Comparison of ENCODE assay signal across 1 cellular context in the genomic region with DNA sequence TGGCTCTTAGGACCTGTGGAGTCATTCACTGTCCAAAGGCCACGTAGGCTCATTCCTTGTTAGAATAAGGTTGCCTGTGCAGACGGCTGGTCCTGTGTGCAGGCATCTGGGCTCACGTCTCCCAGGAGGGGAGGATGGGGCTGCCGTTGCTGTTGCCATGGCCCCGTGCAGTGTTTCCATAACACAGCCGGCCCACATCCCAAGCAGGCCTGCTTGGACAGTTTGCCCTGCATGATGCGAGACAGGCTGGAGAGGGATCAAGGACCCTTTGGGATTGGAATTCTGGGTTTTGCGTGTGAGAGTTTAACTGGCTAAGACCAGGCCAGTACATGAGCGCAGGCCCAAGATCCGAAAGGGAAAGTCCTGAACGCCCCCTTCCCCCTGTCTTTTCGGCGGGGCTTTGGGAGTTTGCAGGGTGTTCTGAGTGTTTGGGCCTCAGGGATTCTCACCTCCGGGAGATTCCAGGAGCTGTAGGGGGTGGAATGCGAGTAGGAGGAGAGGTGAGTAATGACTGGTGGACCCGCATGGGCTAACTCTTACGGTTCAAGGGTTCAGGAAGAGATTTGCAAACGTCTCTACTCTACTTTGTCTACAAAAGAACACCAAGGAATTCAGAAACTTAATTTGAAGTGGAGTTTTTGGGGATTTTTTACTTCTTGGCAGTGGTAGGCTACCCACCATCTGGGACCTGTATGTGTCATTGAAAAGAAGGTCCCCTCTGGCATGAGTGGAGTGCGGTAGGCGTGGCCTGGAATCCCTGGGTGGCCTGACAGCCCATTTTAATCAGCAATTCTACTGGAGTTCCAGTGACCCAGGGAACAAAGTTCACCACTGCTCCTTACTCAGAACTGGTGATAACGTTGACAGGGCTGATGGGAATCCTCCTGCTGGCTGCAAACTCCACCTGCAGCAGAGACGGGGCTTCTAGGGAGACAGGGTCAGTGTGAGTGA.
A peak's percentile ranks its signal among the peaks of the same experiment; 100 is the strongest.
TF ChIP-seq lines count a peak whose summit lies in the region.

No MANE protein-coding gene starts in this region.

TF ChIP-seq in HepG2, 621 proteins besides CTCF, POLR2A, EP300 and RAD21 (continued from another document and continues in another):
- TF ChIP-seq, protein P1, sequence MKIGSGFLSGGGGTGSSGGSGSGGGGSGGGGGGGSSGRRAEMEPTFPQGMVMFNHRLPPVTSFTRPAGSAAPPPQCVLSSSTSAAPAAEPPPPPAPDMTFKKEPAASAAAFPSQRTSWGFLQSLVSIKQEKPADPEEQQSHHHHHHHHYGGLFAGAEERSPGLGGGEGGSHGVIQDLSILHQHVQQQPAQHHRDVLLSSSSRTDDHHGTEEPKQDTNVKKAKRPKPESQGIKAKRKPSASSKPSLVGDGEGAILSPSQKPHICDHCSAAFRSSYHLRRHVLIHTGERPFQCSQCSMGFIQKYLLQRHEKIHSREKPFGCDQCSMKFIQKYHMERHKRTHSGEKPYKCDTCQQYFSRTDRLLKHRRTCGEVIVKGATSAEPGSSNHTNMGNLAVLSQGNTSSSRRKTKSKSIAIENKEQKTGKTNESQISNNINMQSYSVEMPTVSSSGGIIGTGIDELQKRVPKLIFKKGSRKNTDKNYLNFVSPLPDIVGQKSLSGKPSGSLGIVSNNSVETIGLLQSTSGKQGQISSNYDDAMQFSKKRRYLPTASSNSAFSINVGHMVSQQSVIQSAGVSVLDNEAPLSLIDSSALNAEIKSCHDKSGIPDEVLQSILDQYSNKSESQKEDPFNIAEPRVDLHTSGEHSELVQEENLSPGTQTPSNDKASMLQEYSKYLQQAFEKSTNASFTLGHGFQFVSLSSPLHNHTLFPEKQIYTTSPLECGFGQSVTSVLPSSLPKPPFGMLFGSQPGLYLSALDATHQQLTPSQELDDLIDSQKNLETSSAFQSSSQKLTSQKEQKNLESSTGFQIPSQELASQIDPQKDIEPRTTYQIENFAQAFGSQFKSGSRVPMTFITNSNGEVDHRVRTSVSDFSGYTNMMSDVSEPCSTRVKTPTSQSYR (CRISPR knock-in tag; IDR thresholded peaks at IDR 0.05; ENCODE audit: borderline replicate concordance): no peak; the same call in 1 of the 2 replicates
- peak; percentile 46; the same call in 1 of the 2 replicates for TF ChIP-seq ZSCAN25 (CRISPR knock-in tag; IDR thresholded peaks at IDR 0.05)
- TF ChIP-seq, protein P2, sequence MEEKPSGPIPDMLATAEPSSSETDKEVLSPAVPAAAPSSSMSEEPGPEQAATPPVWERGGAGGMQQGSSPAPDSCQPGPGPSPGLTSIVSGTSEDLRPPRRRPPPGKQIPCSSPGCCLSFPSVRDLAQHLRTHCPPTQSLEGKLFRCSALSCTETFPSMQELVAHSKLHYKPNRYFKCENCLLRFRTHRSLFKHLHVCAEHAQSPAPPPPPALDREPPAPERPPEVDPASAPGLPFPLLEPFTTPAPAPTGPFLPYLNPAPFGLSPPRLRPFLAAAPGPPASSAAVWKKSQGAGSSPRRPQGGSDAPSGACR (CRISPR knock-in tag; IDR thresholded peaks at IDR 0.05): 0 out of 2 replicates have a peak, but pooled peaks have one; percentile 42
- TF ChIP-seq SOX6 (IDR thresholded peaks at IDR 0.05): no peak
- TF ChIP-seq SOX6 (CRISPR knock-in tag; IDR thresholded peaks at IDR 0.05): peak; percentile 58
- TF ChIP-seq, protein P3, sequence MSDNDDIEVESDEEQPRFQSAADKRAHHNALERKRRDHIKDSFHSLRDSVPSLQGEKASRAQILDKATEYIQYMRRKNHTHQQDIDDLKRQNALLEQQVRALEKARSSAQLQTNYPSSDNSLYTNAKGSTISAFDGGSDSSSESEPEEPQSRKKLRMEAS (IDR thresholded peaks at IDR 0.05): peak; percentile 19; the same call in 1 of the 2 replicates
- TF ChIP-seq NR2F2 (IDR thresholded peaks at IDR 0.05; ENCODE audit: borderline replicate concordance, low read depth): no peak; the same call in 1 of the 2 replicates
- TF ChIP-seq, protein P4, sequence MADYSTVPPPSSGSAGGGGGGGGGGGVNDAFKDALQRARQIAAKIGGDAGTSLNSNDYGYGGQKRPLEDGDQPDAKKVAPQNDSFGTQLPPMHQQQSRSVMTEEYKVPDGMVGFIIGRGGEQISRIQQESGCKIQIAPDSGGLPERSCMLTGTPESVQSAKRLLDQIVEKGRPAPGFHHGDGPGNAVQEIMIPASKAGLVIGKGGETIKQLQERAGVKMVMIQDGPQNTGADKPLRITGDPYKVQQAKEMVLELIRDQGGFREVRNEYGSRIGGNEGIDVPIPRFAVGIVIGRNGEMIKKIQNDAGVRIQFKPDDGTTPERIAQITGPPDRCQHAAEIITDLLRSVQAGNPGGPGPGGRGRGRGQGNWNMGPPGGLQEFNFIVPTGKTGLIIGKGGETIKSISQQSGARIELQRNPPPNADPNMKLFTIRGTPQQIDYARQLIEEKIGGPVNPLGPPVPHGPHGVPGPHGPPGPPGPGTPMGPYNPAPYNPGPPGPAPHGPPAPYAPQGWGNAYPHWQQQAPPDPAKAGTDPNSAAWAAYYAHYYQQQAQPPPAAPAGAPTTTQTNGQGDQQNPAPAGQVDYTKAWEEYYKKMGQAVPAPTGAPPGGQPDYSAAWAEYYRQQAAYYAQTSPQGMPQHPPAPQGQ (CRISPR knock-in tag; IDR thresholded peaks at IDR 0.05; ENCODE audit: borderline replicate concordance): no peak
- TF ChIP-seq ZNF430 (CRISPR knock-in tag; IDR thresholded peaks at IDR 0.05): no peak
- no peak for TF ChIP-seq SMAD9 (CRISPR knock-in tag; IDR thresholded peaks at IDR 0.05)
- TF ChIP-seq PRPF4 (IDR thresholded peaks at IDR 0.05; ENCODE audit: low read depth, low read length, poor library complexity, severe bottlenecking): no peak
- no peak for TF ChIP-seq ZFP36L2 (CRISPR knock-in tag; IDR thresholded peaks at IDR 0.05)
- peak; percentile 26; the same call in 1 of the 2 replicates for TF ChIP-seq ZNF350 (CRISPR knock-in tag; IDR thresholded peaks at IDR 0.05; ENCODE audit: borderline replicate concordance, low read depth)
- TF ChIP-seq NKX3-1 (CRISPR knock-in tag; IDR thresholded peaks at IDR 0.05): no peak
- TF ChIP-seq, protein P5, sequence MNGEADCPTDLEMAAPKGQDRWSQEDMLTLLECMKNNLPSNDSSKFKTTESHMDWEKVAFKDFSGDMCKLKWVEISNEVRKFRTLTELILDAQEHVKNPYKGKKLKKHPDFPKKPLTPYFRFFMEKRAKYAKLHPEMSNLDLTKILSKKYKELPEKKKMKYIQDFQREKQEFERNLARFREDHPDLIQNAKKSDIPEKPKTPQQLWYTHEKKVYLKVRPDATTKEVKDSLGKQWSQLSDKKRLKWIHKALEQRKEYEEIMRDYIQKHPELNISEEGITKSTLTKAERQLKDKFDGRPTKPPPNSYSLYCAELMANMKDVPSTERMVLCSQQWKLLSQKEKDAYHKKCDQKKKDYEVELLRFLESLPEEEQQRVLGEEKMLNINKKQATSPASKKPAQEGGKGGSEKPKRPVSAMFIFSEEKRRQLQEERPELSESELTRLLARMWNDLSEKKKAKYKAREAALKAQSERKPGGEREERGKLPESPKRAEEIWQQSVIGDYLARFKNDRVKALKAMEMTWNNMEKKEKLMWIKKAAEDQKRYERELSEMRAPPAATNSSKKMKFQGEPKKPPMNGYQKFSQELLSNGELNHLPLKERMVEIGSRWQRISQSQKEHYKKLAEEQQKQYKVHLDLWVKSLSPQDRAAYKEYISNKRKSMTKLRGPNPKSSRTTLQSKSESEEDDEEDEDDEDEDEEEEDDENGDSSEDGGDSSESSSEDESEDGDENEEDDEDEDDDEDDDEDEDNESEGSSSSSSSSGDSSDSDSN (CRISPR knock-in tag; IDR thresholded peaks at IDR 0.05): peak; percentile 15; the same call in 1 of the 2 replicates
- TF ChIP-seq SUZ12 (IDR thresholded peaks at IDR 0.05; ENCODE audit: low read depth, low read length): no peak
- no peak for TF ChIP-seq ZNF12 (CRISPR knock-in tag; IDR thresholded peaks at IDR 0.05)
- TF ChIP-seq, protein P6, sequence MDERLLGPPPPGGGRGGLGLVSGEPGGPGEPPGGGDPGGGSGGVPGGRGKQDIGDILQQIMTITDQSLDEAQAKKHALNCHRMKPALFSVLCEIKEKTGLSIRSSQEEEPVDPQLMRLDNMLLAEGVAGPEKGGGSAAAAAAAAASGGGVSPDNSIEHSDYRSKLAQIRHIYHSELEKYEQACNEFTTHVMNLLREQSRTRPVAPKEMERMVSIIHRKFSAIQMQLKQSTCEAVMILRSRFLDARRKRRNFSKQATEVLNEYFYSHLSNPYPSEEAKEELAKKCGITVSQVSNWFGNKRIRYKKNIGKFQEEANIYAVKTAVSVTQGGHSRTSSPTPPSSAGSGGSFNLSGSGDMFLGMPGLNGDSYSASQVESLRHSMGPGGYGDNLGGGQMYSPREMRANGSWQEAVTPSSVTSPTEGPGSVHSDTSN (CRISPR knock-in tag; IDR thresholded peaks at IDR 0.05): no peak
- 0 out of 2 replicates have a peak, but pooled peaks have one; percentile 45 for TF ChIP-seq ZNF614 (CRISPR knock-in tag; IDR thresholded peaks at IDR 0.05; ENCODE audit: borderline replicate concordance)
- TF ChIP-seq ONECUT2 (CRISPR knock-in tag; IDR thresholded peaks at IDR 0.05): no peak
- TF ChIP-seq NCOA2 (CRISPR knock-in tag; IDR thresholded peaks at IDR 0.05): peak; percentile 13; the same call in 1 of the 2 replicates
- TF ChIP-seq, protein P7, sequence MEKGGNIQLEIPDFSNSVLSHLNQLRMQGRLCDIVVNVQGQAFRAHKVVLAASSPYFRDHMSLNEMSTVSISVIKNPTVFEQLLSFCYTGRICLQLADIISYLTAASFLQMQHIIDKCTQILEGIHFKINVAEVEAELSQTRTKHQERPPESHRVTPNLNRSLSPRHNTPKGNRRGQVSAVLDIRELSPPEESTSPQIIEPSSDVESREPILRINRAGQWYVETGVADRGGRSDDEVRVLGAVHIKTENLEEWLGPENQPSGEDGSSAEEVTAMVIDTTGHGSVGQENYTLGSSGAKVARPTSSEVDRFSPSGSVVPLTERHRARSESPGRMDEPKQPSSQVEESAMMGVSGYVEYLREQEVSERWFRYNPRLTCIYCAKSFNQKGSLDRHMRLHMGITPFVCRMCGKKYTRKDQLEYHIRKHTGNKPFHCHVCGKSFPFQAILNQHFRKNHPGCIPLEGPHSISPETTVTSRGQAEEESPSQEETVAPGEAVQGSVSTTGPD (CRISPR knock-in tag; IDR thresholded peaks at IDR 0.05): no peak
- TF ChIP-seq ZNF317 (CRISPR knock-in tag; IDR thresholded peaks at IDR 0.05): 0 out of 2 replicates have a peak, but pooled peaks have one; percentile 11
- TF ChIP-seq HDAC6 (IDR thresholded peaks at IDR 0.05; ENCODE audit: low read depth, low read length): no peak
- no peak for TF ChIP-seq ZSCAN22 (CRISPR knock-in tag; IDR thresholded peaks at IDR 0.05)
- TF ChIP-seq, protein P8, sequence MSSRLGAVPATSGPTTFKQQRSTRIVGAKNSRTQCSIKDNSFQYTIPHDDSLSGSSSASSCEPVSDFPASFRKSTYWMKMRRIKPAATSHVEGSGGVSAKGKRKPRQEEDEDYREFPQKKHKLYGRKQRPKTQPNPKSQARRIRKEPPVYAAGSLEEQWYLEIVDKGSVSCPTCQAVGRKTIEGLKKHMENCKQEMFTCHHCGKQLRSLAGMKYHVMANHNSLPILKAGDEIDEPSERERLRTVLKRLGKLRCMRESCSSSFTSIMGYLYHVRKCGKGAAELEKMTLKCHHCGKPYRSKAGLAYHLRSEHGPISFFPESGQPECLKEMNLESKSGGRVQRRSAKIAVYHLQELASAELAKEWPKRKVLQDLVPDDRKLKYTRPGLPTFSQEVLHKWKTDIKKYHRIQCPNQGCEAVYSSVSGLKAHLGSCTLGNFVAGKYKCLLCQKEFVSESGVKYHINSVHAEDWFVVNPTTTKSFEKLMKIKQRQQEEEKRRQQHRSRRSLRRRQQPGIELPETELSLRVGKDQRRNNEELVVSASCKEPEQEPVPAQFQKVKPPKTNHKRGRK (CRISPR knock-in tag; IDR thresholded peaks at IDR 0.05): no peak
- TF ChIP-seq, protein P9, sequence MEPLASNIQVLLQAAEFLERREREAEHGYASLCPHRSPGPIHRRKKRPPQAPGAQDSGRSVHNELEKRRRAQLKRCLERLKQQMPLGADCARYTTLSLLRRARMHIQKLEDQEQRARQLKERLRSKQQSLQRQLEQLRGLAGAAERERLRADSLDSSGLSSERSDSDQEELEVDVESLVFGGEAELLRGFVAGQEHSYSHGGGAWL (CRISPR knock-in tag; IDR thresholded peaks at IDR 0.05): no peak
- TF ChIP-seq MTA3 (CRISPR knock-in tag; IDR thresholded peaks at IDR 0.05): no peak
- no peak for TF ChIP-seq GZF1 (CRISPR knock-in tag; IDR thresholded peaks at IDR 0.05)
- TF ChIP-seq XRCC5 (optimal IDR thresholded peaks at IDR 0.05; ENCODE audit: low read length): no peak
- TF ChIP-seq BHLHE40 (IDR thresholded peaks at IDR 0.05; ENCODE audit: low read length): 0 out of 2 replicates have a peak, but pooled peaks have one; percentile 11
- no peak for TF ChIP-seq DPF2 (CRISPR knock-in tag; IDR thresholded peaks at IDR 0.05; ENCODE audit: borderline replicate concordance, low read depth)
- 0 out of 2 replicates have a peak, but pooled peaks have one; percentile 24 for TF ChIP-seq ELF3 (CRISPR knock-in tag; IDR thresholded peaks at IDR 0.05)
- no peak for TF ChIP-seq DMAP1 (CRISPR knock-in tag; IDR thresholded peaks at IDR 0.05)
- no peak for TF ChIP-seq NRL (CRISPR knock-in tag; IDR thresholded peaks at IDR 0.05; ENCODE audit: borderline replicate concordance)
